In genomic region chr18:35692866-35693265, GRCh38 we compare ENCODE assay signal across 27 cellular contexts.
DNase-seq lines count a peak whose midpoint lies in the region; ATAC-seq and TF ChIP-seq lines count a peak whose summit lies in the region.
"Had no signal": no experiment of that assay in that cellular context is flagged by ENCODE, and none has a peak within 500 bp of the region (broad histone marks: within the 10 kb centered on the region; RNA-seq: fewer than 3 reads in every experiment).

No MANE protein-coding gene starts in this region.

- no peaks in the 10 kb centered on the region for H3K9me3 Mint-ChIP-seq in activated naive CD4-positive, alpha-beta T cell treated with anti-CD3 and anti-CD28 coated beads, Interleukin-2, amount 50 U/mL, for 72 hours
- no peaks in the 10 kb centered on the region for H3K9me3 Mint-ChIP-seq in activated naive CD4-positive, alpha-beta T cell treated with anti-CD3 and anti-CD28 coated beads, Interleukin-2, amount 10 ng/mL, durations not matched to agents 7 days and 5 days
- H3K9me3 Mint-ChIP-seq: CD8-positive, alpha-beta T cell had no signal

- intact Hi-C loops in lower lobe of right lung (cut with DNase I) (no loop called here), upper lobe of right lung (cut with DNase I) (no loop called here), vagina (cut with DNase I) (no loop called here)

- H3K4me1 Mint-ChIP-seq in activated naive CD4-positive, alpha-beta T cell treated with anti-CD3 and anti-CD28 coated beads, Interleukin-2, amount 10 ng/mL, durations not matched to agents 7 days and 5 days = no peaks in the 10 kb centered on the region
- H3K4me1 Mint-ChIP-seq: B cell had no signal

- DNase-seq in DMS53 (lab: John Stamatoyannopoulos, UW) (peak; percentile 38), DMS53 treated with DMSO at 0.1 percent for 48 hours (lab: John Stamatoyannopoulos, UW; ENCODE audit: unreplicated experiment) (no peak), lower lobe of right lung (no peak), upper lobe of right lung (no peak), vagina (ENCODE audit: extremely low spot score in 2 of 2) (no peak), LoVo (ENCODE audit: low spot score) (no peak)
- DNase-seq in activated naive CD4-positive, alpha-beta T cell treated with anti-CD3 and anti-CD28 coated beads, Interleukin-2, amount 50 U/mL, for 72 hours (ENCODE audit: low spot score in 2 of 2) = no peak
- DNase-seq in activated naive CD4-positive, alpha-beta T cell treated with anti-CD3 and anti-CD28 coated beads, Interleukin-2, amount 10 ng/mL, durations not matched to agents 7 days and 5 days = no peak
- DNase-seq: Caco-2; CD8-positive, alpha-beta T cell; DMS 273 treated with DMSO at 0.1 percent for 48 hours; DND-41; Karpas-422; NCI-H1092 treated with DMSO at 0.1 percent for 48 hours; NCI-H1436; NCI-H187; NCI-H2081 treated with DMSO at 0.1 percent for 48 hours; NCI-H2171; NCI-H345; NCI-H524 treated with DMSO at 0.1 percent for 48 hours; NCI-H774; SIG-M5 had no signal

- peak; percentile 79 to 99 for ATAC-seq in activated naive CD4-positive, alpha-beta T cell treated with anti-CD3 and anti-CD28 coated beads, Interleukin-2, amount 50 U/mL, for 72 hours
- ATAC-seq in lower lobe of right lung = peak; percentile 93 to 95
- peak; percentile 96 for ATAC-seq in upper lobe of right lung
- ATAC-seq: CD8-positive, alpha-beta T cell; HCT116; HepG2 had no signal

- peaks cover 0 to 4% of the 10 kb centered on the region in 2 donors for H3K36me3 Mint-ChIP-seq in activated naive CD4-positive, alpha-beta T cell treated with anti-CD3 and anti-CD28 coated beads, Interleukin-2, amount 50 U/mL, for 72 hours
- H3K36me3 Mint-ChIP-seq in activated naive CD4-positive, alpha-beta T cell treated with anti-CD3 and anti-CD28 coated beads, Interleukin-2, amount 10 ng/mL, durations not matched to agents 7 days and 5 days = peaks cover 2% of the 10 kb centered on the region

- no peaks in the 10 kb centered on the region for H3K4me1 ChIP-seq in lower lobe of right lung
- H3K4me1 ChIP-seq in upper lobe of right lung = no peaks in the 10 kb centered on the region
- H3K4me1 ChIP-seq in vagina = no peaks in the 10 kb centered on the region
- H3K4me1 ChIP-seq: Caco-2 had no signal

- H3K27me3 ChIP-seq in lower lobe of right lung (ENCODE audit: low read depth) (no peaks in the 10 kb centered on the region), upper lobe of right lung (no peaks in the 10 kb centered on the region), vagina (no peaks in the 10 kb centered on the region)

- H3K4me3 Mint-ChIP-seq in activated naive CD4-positive, alpha-beta T cell treated with anti-CD3 and anti-CD28 coated beads, Interleukin-2, amount 10 ng/mL, durations not matched to agents 7 days and 5 days = no peak overlapping the region
- H3K4me3 Mint-ChIP-seq: B cell; CD8-positive, alpha-beta T cell had no signal

- CTCF ChIA-PET in activated naive CD4-positive, alpha-beta T cell treated with anti-CD3 and anti-CD28 coated beads, Interleukin-2, amount 10 ng/mL, durations not matched to agents 7 days and 5 days (lab: Charles Lee) = no interaction called here

- H3K4me3 ChIP-seq in lower lobe of right lung (no peak overlapping the region), upper lobe of right lung (no peak overlapping the region), vagina (no peak overlapping the region)

- TF ChIP-seq CTCF in lower lobe of right lung (IDR thresholded peaks at IDR 0.05) = no peak
- no peak for TF ChIP-seq CTCF in upper lobe of right lung (IDR thresholded peaks at IDR 0.05)
- no peak for TF ChIP-seq CTCF in vagina (IDR thresholded peaks at IDR 0.05)

- H3K27me3 Mint-ChIP-seq in activated naive CD4-positive, alpha-beta T cell treated with anti-CD3 and anti-CD28 coated beads, Interleukin-2, amount 10 ng/mL, durations not matched to agents 7 days and 5 days = no peaks in the 10 kb centered on the region
- H3K27me3 Mint-ChIP-seq: B cell had no signal

- no peaks in the 10 kb centered on the region for H3K9me3 ChIP-seq in lower lobe of right lung
- no peaks in the 10 kb centered on the region for H3K9me3 ChIP-seq in upper lobe of right lung
- H3K9me3 ChIP-seq in vagina = no peaks in the 10 kb centered on the region
- H3K9me3 ChIP-seq: Caco-2 had no signal

- no peak for TF ChIP-seq POLR2A in vagina (IDR thresholded peaks at IDR 0.05)

- H3K27ac ChIP-seq in lower lobe of right lung = no peak overlapping the region
- H3K27ac ChIP-seq in upper lobe of right lung = no peak overlapping the region
- H3K27ac ChIP-seq in vagina = no peak overlapping the region
- H3K27ac ChIP-seq: 22Rv1, C4-2B had no signal

- no peak overlapping the region for H3K27ac Mint-ChIP-seq in activated naive CD4-positive, alpha-beta T cell treated with anti-CD3 and anti-CD28 coated beads, Interleukin-2, amount 50 U/mL, for 72 hours
- H3K27ac Mint-ChIP-seq in activated naive CD4-positive, alpha-beta T cell treated with anti-CD3 and anti-CD28 coated beads, Interleukin-2, amount 10 ng/mL, durations not matched to agents 7 days and 5 days = no peak overlapping the region
- H3K27ac Mint-ChIP-seq: B cell; CD8-positive, alpha-beta T cell had no signal

- peaks cover 33% of the 10 kb centered on the region for H3K36me3 ChIP-seq in lower lobe of right lung
- H3K36me3 ChIP-seq in upper lobe of right lung = peaks cover 22% of the 10 kb centered on the region
- H3K36me3 ChIP-seq in vagina = peaks cover 0 to 6% of the 10 kb centered on the region in 2 donors
